In genomic region chr3:55329849-55330248, GRCh38 we compare ENCODE assay signal across 14 cellular contexts.
A peak's percentile ranks its signal among the peaks of the same experiment; 100 is the strongest.
DNase-seq lines count a peak whose midpoint lies in the region; ATAC-seq lines count a peak whose summit lies in the region.
"Had no signal": no experiment of that assay in that cellular context is flagged by ENCODE, and none has a peak within 500 bp of the region (broad histone marks: within the 10 kb centered on the region; RNA-seq: fewer than 3 reads in every experiment).

No MANE protein-coding gene starts in this region.

- no peak overlapping the region for H3K27ac ChIP-seq in epithelial cell of prostate
- H3K27ac ChIP-seq: HL-60, suprapubic skin had no signal

- H3K36me3 ChIP-seq in MG63 = no peaks in the 10 kb centered on the region
- H3K36me3 ChIP-seq: suprapubic skin had no signal

- DNase-seq in AG20443 (ENCODE audit: low spot score) (peak; percentile 67), MG63 (peak; percentile 61), epithelial cell of prostate (ENCODE audit: low read depth, low spot score) (peak; percentile 8), non-pigmented ciliary epithelial cell (ENCODE audit: low read depth) (peak; percentile 92), NOMO-1 (lab: John Stamatoyannopoulos, UW; ENCODE audit: unreplicated experiment in 2 of 2) (no peak)
- DNase-seq in activated T-cell treated with anti-CD3 and anti-CD28 coated beads, Interleukin-2, amount 50 U/mL, for 1 hour = no peak
- DNase-seq: activated CD8-positive, alpha-beta T cell treated with anti-CD3 and anti-CD28 coated beads for 36 hours; NCI-H1417; occipital lobe; T-helper 17 cell had no signal

- no peak for ATAC-seq in HG02763 (IDR thresholded peaks at IDR 0.05; ENCODE audit: unreplicated experiment)
- ATAC-seq in HG03280 (IDR thresholded peaks at IDR 0.05; ENCODE audit: unreplicated experiment) = no peak
- ATAC-seq: activated CD8-positive, alpha-beta T cell treated with anti-CD3 and anti-CD28 coated beads for 36 hours; T-helper 17 cell had no signal

- no peak overlapping the region for H3K4me3 ChIP-seq in MG63
- H3K4me3 ChIP-seq: suprapubic skin had no signal

- no peaks in the 10 kb centered on the region for H3K27me3 ChIP-seq in MG63
- H3K27me3 ChIP-seq: suprapubic skin had no signal

- no peaks in the 10 kb centered on the region for H3K9me3 ChIP-seq in MG63
- H3K9me3 ChIP-seq: suprapubic skin had no signal

Comparison
In these comparisons a context has a peak if more than half of its experiments do, and no peak if none do; other contexts are left out.
1. DNase-seq: peak in AG20443 (single experiment), MG63 (single experiment), epithelial cell of prostate (single experiment) and non-pigmented ciliary epithelial cell (single experiment); none in activated T-cell treated with anti-CD3 and anti-CD28 coated beads, Interleukin-2, amount 50 U/mL, for 1 hour (single experiment) and NOMO-1 (0 of 2).